Comparison of ENCODE assay signal across 8 cellular contexts in genomic region chr1:211606914-211607751, GRCh38. TPM values are rescaled to one million over a fixed set of nuclear protein-coding genes. Genes with fewer than 3 reads are reported as not detected.
DNase-seq lines count a peak whose midpoint lies in the region; ATAC-seq and TF ChIP-seq lines count a peak whose summit lies in the region.

No MANE protein-coding gene starts in this region.

- peaks cover 1% of the 10 kb centered on the region for H3K27me3 Mint-ChIP-seq in IgD-negative memory B cell
- peaks cover 8% of the 10 kb centered on the region for H3K27me3 Mint-ChIP-seq in activated naive CD8-positive, alpha-beta T cell treated with anti-CD3 and anti-CD28 coated beads for 36 hours

- peak overlapping the region; percentile 70 to 96 (median 87) for H3K27ac Mint-ChIP-seq in IgD-negative memory B cell
- H3K27ac Mint-ChIP-seq in activated naive CD8-positive, alpha-beta T cell treated with anti-CD3 and anti-CD28 coated beads for 36 hours = peak overlapping the region; percentile 76

- DNase-seq in activated naive CD8-positive, alpha-beta T cell treated with anti-CD3 and anti-CD28 coated beads for 36 hours = no peak
- DNase-seq in pons (ENCODE audit: low spot score) (peak; percentile 61), NCI-H510A (lab: John Stamatoyannopoulos, UW) (no peak), foreskin keratinocyte (no peak)
- no peak for DNase-seq in activated CD4-positive, CD25-positive, alpha-beta regulatory T cell treated with anti-CD3 and anti-CD28 coated beads, Interleukin-2, amount 50 U/mL, for 72 hours

- peaks cover 2% of the 10 kb centered on the region for H3K36me3 Mint-ChIP-seq in IgD-negative memory B cell
- H3K36me3 Mint-ChIP-seq in activated naive CD8-positive, alpha-beta T cell treated with anti-CD3 and anti-CD28 coated beads for 36 hours = no peaks in the 10 kb centered on the region

- TF ChIP-seq CTCF in foreskin keratinocyte (conservative IDR thresholded peaks at IDR 0.05) = no peak

- H3K27ac ChIP-seq in foreskin keratinocyte = no peak overlapping the region

- no peaks in the 10 kb centered on the region for H3K9me3 Mint-ChIP-seq in IgD-negative memory B cell
- H3K9me3 Mint-ChIP-seq in activated naive CD8-positive, alpha-beta T cell treated with anti-CD3 and anti-CD28 coated beads for 36 hours = no peaks in the 10 kb centered on the region

- ATAC-seq in GM21526 (IDR thresholded peaks at IDR 0.05; ENCODE audit: low FRiP score, unreplicated experiment) = peak; percentile 83
- ATAC-seq in foreskin keratinocyte = no peak

- peaks cover 14 to 29% (median 23%) of the 10 kb centered on the region in 3 donors for H3K4me1 Mint-ChIP-seq in IgD-negative memory B cell
- H3K4me1 Mint-ChIP-seq in activated naive CD8-positive, alpha-beta T cell treated with anti-CD3 and anti-CD28 coated beads for 36 hours = peaks cover 9% of the 10 kb centered on the region

- H3K4me1 ChIP-seq in foreskin keratinocyte = peaks cover 17% of the 10 kb centered on the region

- peak; percentile 41 for TF ChIP-seq POLR2A in GM15510 (IDR thresholded peaks at IDR 0.05; ENCODE audit: borderline replicate concordance, extremely low read depth, insufficient read length)

- peak overlapping the region; percentile 91 to 99 (median 96) for H3K4me3 Mint-ChIP-seq in IgD-negative memory B cell
- peak overlapping the region; percentile 75 for H3K4me3 Mint-ChIP-seq in activated naive CD8-positive, alpha-beta T cell treated with anti-CD3 and anti-CD28 coated beads for 36 hours

- no peaks in the 10 kb centered on the region for H3K27me3 ChIP-seq in foreskin keratinocyte

RNA-seq across cellular contexts. Expression of gene SLC30A1, which starts 28.2 kb away (rescaled TPM):
- polyA plus RNA-seq in IgD-negative memory B cell (2.5 TPM), foreskin keratinocyte (6.0 and 6.2 TPM in 2 replicates)
- total RNA-seq in activated naive CD8-positive, alpha-beta T cell treated with anti-CD3 and anti-CD28 coated beads for 36 hours = 10 to 100 TPM; 11.3 to 12.1 TPM
- 19.7 and 22.1 TPM in 2 replicates for total RNA-seq in foreskin keratinocyte
